18 cellular contexts compared by ENCODE assay signal in the genomic region with DNA sequence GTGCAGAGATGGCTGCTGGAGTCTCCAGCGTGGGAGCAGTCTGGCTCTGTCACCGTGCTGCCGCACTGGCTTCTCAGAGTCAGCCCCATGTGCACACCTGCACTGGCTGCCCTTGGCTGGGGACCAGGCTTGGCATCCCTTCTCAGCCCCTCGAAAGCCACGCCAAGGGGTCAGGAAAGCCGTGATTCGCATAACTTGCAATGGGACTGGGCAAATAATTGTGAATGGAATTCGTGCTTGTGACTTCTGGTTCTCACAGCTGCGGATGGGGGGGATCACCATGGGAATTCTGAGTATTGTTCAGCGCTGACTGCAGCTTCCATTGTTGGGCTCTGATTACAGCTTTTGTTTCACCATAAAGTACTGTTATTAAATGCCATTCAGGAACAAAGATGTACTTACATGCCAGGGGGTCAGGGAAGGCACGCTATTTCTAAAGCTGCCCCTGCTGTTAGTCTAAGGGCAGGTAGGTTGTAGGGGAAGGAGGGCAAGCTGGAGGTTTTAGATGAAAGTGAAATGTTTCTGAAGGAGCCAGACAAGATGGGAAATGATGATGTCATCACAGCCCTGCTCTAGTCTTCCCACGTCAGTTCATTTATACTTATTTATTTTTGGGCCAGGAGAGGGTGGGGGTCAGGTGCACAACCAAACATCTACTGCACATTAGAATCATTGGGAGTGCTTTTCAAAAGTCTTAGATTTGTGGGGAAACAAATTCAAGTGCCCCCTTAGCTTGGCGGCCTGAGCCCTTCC. TPM values are rescaled to one million over a fixed set of nuclear protein-coding genes. Genes with fewer than 3 reads are reported as not detected.
DNase-seq lines count a peak whose midpoint lies in the region; ATAC-seq lines count a peak whose summit lies in the region.
"Had no signal": no experiment of that assay in that cellular context is flagged by ENCODE, and none has a peak within 500 bp of the region (broad histone marks: within the 10 kb centered on the region; RNA-seq: fewer than 3 reads in every experiment).

No MANE protein-coding gene starts in this region.

- peak; percentile 82 for DNase-seq in Ammon's horn (ENCODE audit: low spot score)
- DNase-seq in NCI-H1105 (lab: John Stamatoyannopoulos, UW) = peak; percentile 24
- peak in 50 of 61 donors; percentile 17 to 81 (median 52) for DNase-seq in caudate nucleus (lab: John Stamatoyannopoulos, UW)
- peak; percentile 47 for DNase-seq in myocyte (ENCODE audit: low read depth)
- DNase-seq in NCI-H2081 treated with DMSO at 0.1 percent for 48 hours (lab: John Stamatoyannopoulos, UW) = no peak
- DNase-seq in effector CD4-positive, alpha-beta T cell = no peak
- DNase-seq: activated naive CD8-positive, alpha-beta T cell treated with anti-CD3 and anti-CD28 coated beads, Interleukin-2, amount 50 U/mL, for 24 hours; activated T-cell treated with anti-CD3 and anti-CD28 coated beads, Interleukin-2, amount 50 U/mL, for 24 hours; Caco-2; GF-D8; natural killer cell; stimulated activated CD4-positive, alpha-beta T cell treated with anti-CD3 and anti-CD28 coated beads, Interleukin-4, amount 100 ng/mL, for 24 hours; T-helper 2 cell; trophoblast cell had no signal

- ATAC-seq in GM19463 (IDR thresholded peaks at IDR 0.05; ENCODE audit: unreplicated experiment) (no peak), HG03354 (IDR thresholded peaks at IDR 0.05; ENCODE audit: poor library complexity, severe bottlenecking, unreplicated experiment) (no peak)
- ATAC-seq: activated naive CD8-positive, alpha-beta T cell treated with anti-CD3 and anti-CD28 coated beads, Interleukin-2, amount 50 U/mL, for 24 hours; esophagus mucosa; natural killer cell; sciatic nerve had no signal

- H3K27ac ChIP-seq in caudate nucleus (ENCODE audit: low read depth, low read length) = peak overlapping the region; percentile 71

RNA-seq across cellular contexts. Expression of gene PLEKHA1, which starts 5.8 kb away (rescaled TPM):
- total RNA-seq in myocyte = 39.1 and 45.2 TPM in 2 replicates
- polyA plus RNA-seq in myocyte (2012) = 35.0 TPM

Comparison
In these comparisons a context has a peak if more than half of its experiments do, and no peak if none do; other contexts are left out.
1. DNase-seq: peak in Ammon's horn (single experiment), NCI-H1105 (single experiment), caudate nucleus (50 of 61) and myocyte (single experiment); none in NCI-H2081 treated with DMSO at 0.1 percent for 48 hours (single experiment) and effector CD4-positive, alpha-beta T cell (single experiment).